8 cellular contexts compared by ENCODE assay signal in genomic region chr16:89201467-89202377, GRCh38. TPM values are rescaled to one million over a fixed set of nuclear protein-coding genes. Genes with fewer than 3 reads are reported as not detected.
DNase-seq lines count a peak whose midpoint lies in the region; ATAC-seq, FAIRE-seq and TF ChIP-seq lines count a peak whose summit lies in the region.

No MANE protein-coding gene starts in this region.

- H3K27ac Mint-ChIP-seq in WTC11: no peak overlapping the region
- peak overlapping the region in 1 of 6 donors; percentile 77 for H3K27ac Mint-ChIP-seq in immature natural killer cell

- no peaks in the 10 kb centered on the region for H3K27me3 ChIP-seq in Karpas-422 (ENCODE audit: low read length)
- peaks cover 32% of the 10 kb centered on the region for H3K27me3 ChIP-seq in brain microvascular endothelial cell (replicated peaks)

- DNase-seq in D721Med (ENCODE audit: insufficient read length, low spot score) (peak; percentile 66), Karpas-422 (peak; percentile 42), WTC11 (ENCODE audit: low spot score) (peak; percentile 93), brain microvascular endothelial cell (peak; percentile 41), immature natural killer cell (peak; percentile 58 to 66 (median 62)), retina (no peak)
- DNase-seq in stimulated activated CD4-positive, alpha-beta T cell treated with anti-CD3 and anti-CD28 coated beads, Interleukin-1b, Interleukin-23, amount 100 ng/mL, for 48 hours: peak; percentile 87

- no peaks in the 10 kb centered on the region for H3K4me1 ChIP-seq in Karpas-422 (ENCODE audit: low read length)

- H2AFZ ChIP-seq in Karpas-422 (ENCODE audit: low read length): no peak overlapping the region

- H3K4me3 Mint-ChIP-seq in WTC11 (peak overlapping the region; percentile 76), immature natural killer cell (peak overlapping the region; percentile 63 to 78 (median 73))

- H3K36me3 ChIP-seq in Karpas-422 (ENCODE audit: insufficient read depth, low read length) (no peaks in the 10 kb centered on the region), brain microvascular endothelial cell (replicated peaks) (no peaks in the 10 kb centered on the region)

- H3K4me2 ChIP-seq in Karpas-422 (ENCODE audit: low read depth, low read length, poor library complexity, severe bottlenecking): no peak overlapping the region

- FAIRE-seq in D721Med (lab: Jason Lieb, UNC): no peak

- no peaks in the 10 kb centered on the region for H3K9me3 ChIP-seq in Karpas-422 (ENCODE audit: low read length)

- H3K9me3 Mint-ChIP-seq in WTC11 (no peaks in the 10 kb centered on the region), immature natural killer cell (peaks cover 0 to 6% (median 0%) of the 10 kb centered on the region in 6 donors)

- TF ChIP-seq CTCF in D721Med (IDR thresholded peaks at IDR 0.05; ENCODE audit: insufficient read depth, missing control alignments): no peak
- TF ChIP-seq CTCF in WTC11 (IDR thresholded peaks at IDR 0.05): no peak
- TF ChIP-seq CTCF in brain microvascular endothelial cell (IDR thresholded peaks at IDR 0.05; ENCODE audit: low read depth, low read length, missing control alignments): no peak

- H3K9me2 ChIP-seq in Karpas-422 (replicated peaks; ENCODE audit: insufficient read depth, low read length): no peaks in the 10 kb centered on the region

- in situ Hi-C loops in brain microvascular endothelial cell (cut with HindIII; ENCODE audit: low pct_ligation_motif_present, low sequenced_read_pairs): no loop called here

- no peak overlapping the region for H3K4me3 ChIP-seq in Karpas-422 (ENCODE audit: low read length)
- no peak overlapping the region for H3K4me3 ChIP-seq in brain microvascular endothelial cell (ENCODE audit: low read depth, low read length)

- peak; percentile 92 for ATAC-seq in WTC11
- no peak for ATAC-seq in GM18870 (IDR thresholded peaks at IDR 0.05; ENCODE audit: unreplicated experiment)

- H4K20me1 ChIP-seq in Karpas-422 (ENCODE audit: insufficient read depth, low read depth, low read length): no peaks in the 10 kb centered on the region

- no peak overlapping the region for H3K9ac ChIP-seq in Karpas-422 (ENCODE audit: low read length)

- no peaks in the 10 kb centered on the region for H3K79me2 ChIP-seq in Karpas-422 (ENCODE audit: low read length)

- H3K27ac ChIP-seq in Karpas-422 (ENCODE audit: low read length) (no peak overlapping the region), brain microvascular endothelial cell (no peak overlapping the region)

- H3K4me1 Mint-ChIP-seq in WTC11: no peaks in the 10 kb centered on the region
- peaks cover 15 to 18% of the 10 kb centered on the region in 2 donors for H3K4me1 Mint-ChIP-seq in immature natural killer cell

- POLR2A ChIA-PET in WTC11 (lab: Charles Lee): interaction anchor here (0.6 to 1.5 kb wide), 2 partner anchors 9 to 158 kb away, joined by 3 read pairs; no protein-coding TSS in a partner anchor

- H3K36me3 Mint-ChIP-seq in WTC11: no peaks in the 10 kb centered on the region
- H3K36me3 Mint-ChIP-seq in immature natural killer cell: no peaks in the 10 kb centered on the region

- CTCF ChIA-PET in WTC11 (lab: Charles Lee): interaction anchor here (0.6 to 3.1 kb wide), 6 partner anchors 9 to 389 kb away, joined by 3 to 17 read pairs (median 4); partner anchors contain the start of gene CDH15

- H3K27me3 Mint-ChIP-seq in WTC11 (ENCODE audit: low read depth) (peaks cover 48% of the 10 kb centered on the region), immature natural killer cell (ENCODE audit: low read depth in 3 of 3) (peaks cover 7 to 20% (median 17%) of the 10 kb centered on the region in 3 donors)

TF ChIP-seq in WTC11, 78 proteins besides CTCF, POLR2A, EP300 and RAD21:
- TF ChIP-seq ESRRA (CRISPR knock-in tag; IDR thresholded peaks at IDR 0.05; ENCODE audit: borderline replicate concordance): 0 out of 2 replicates have a peak, but pooled peaks have one; percentile 25
- no peak for TF ChIP-seq NR3C1 (CRISPR knock-in tag; conservative IDR thresholded peaks at IDR 0.05; ENCODE audit: low read depth)
- no peak for TF ChIP-seq ZNF263 (CRISPR knock-in tag; IDR thresholded peaks at IDR 0.05; ENCODE audit: low read depth)
- TF ChIP-seq MYBL2 (CRISPR knock-in tag; IDR thresholded peaks at IDR 0.05): no peak
- peak; percentile 35; the same call in 1 of the 2 replicates for TF ChIP-seq USF1 (CRISPR knock-in tag; IDR thresholded peaks at IDR 0.05)
- TF ChIP-seq TEAD4 (CRISPR knock-in tag; IDR thresholded peaks at IDR 0.05): no peak
- peak; percentile 87 for TF ChIP-seq USF2 (CRISPR knock-in tag; IDR thresholded peaks at IDR 0.05)
- no peak for TF ChIP-seq HMGA2 (CRISPR knock-in tag; IDR thresholded peaks at IDR 0.05)
- no peak for TF ChIP-seq IRF1 (CRISPR knock-in tag; IDR thresholded peaks at IDR 0.05)
- no peak for TF ChIP-seq ZNF416 (CRISPR knock-in tag; IDR thresholded peaks at IDR 0.05)
- no peak for TF ChIP-seq ERG (CRISPR knock-in tag; IDR thresholded peaks at IDR 0.05)
- peak; percentile 47; the same call in 1 of the 2 replicates for TF ChIP-seq SP1 (CRISPR knock-in tag; conservative IDR thresholded peaks at IDR 0.05)
- TF ChIP-seq HMGXB4 (CRISPR knock-in tag; IDR thresholded peaks at IDR 0.05): no peak
- 0 out of 2 replicates have a peak, but pooled peaks have one; percentile 58 for TF ChIP-seq GABPB1 (CRISPR knock-in tag; IDR thresholded peaks at IDR 0.05)
- TF ChIP-seq ZNF423 (CRISPR knock-in tag; IDR thresholded peaks at IDR 0.05): peak; percentile 24; the same call in 1 of the 2 replicates

RNA-seq across cellular contexts. Expression of gene SLC22A31, which starts 1.4 kb away (rescaled TPM):
- total RNA-seq in Karpas-422 (2014; rRNA removed; shearing (Covaris generic); ENCODE audit: low replicate concordance): not detected in 2 replicates
- 9.8 to 12.1 TPM (median 10.7 TPM) in 3 replicates for total RNA-seq in WTC11 (2021)
- not detected for polyA plus RNA-seq in immature natural killer cell

RNA-seq across cellular contexts. Expression of gene ZNF778, which starts 15.8 kb away (rescaled TPM):
- 2.7 and 2.8 TPM in 2 replicates for total RNA-seq in Karpas-422 (2014; rRNA removed; shearing (Covaris generic); ENCODE audit: low replicate concordance)
- 15.5 to 31.2 TPM (median 15.6 TPM) in 3 replicates for total RNA-seq in WTC11 (2021)
- 1 to 10 TPM; 4.0 to 5.0 (median 5.0) TPM for polyA plus RNA-seq in immature natural killer cell

RNA-seq across cellular contexts. Expression of gene CDH15, which starts 30.2 kb away (rescaled TPM):
- 0.11 TPM in 1 of 2 replicates, not detected in the other for total RNA-seq in Karpas-422 (2014; rRNA removed; shearing (Covaris generic); ENCODE audit: low replicate concordance)
- total RNA-seq in WTC11 (2021): 0.41 to 0.76 TPM (median 0.46 TPM) in 3 replicates
- polyA plus RNA-seq in immature natural killer cell: not detected

Comparison
In these comparisons a context has a peak if more than half of its experiments do, and no peak if none do; other contexts are left out.
1. RNA of gene SLC22A31, which starts 1.4 kb away (total RNA-seq): 9.8 to 12.1 TPM in WTC11; not detected in Karpas-422; every median in the first group is over 10 times any median in the second.